Comparison of ENCODE assay signal across 9 cellular contexts in the genomic region with DNA sequence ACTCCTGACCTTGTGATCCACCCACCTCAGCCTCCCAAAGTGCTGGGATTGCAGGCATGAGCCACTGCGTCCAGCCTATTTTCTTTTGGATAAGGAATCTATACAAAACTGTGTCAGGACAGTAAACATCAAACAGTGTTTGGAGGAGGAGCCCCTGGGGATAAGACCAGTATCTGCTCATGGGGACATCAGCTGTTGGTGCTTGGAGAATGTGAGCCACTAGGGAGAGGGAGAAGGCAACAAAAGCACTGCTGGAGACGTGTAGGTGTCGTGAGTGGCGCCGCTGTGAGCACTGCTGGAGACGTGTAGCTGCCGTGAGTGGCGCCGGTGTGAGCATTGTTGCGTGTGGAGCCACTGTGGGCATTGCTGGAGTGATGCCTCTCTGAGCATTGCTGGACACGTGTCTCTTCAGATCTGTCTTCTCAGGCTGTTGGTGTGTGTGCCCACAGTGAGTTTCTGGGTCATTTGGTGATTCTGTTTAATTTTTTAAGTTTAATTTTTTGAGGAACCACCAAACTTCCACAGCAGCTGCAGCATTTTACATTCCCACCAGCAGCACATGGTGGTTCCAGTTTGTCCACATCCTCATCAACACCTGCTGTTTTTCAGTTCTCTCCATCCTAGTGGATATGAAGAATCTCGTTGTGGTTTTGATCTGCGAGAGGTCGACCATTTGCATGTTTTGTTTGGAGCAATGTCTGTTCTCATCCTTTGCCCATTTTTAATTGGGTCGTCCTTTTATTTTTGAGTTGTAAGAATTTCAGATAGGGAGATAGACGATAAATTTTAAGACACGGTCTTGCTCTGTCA. TPM values are rescaled to one million over a fixed set of nuclear protein-coding genes. Genes with fewer than 3 reads are reported as not detected.
"Had no signal": no experiment of that assay in that cellular context is flagged by ENCODE, and none has a peak within 500 bp of the region (broad histone marks: within the 10 kb centered on the region; RNA-seq: fewer than 3 reads in every experiment).

No MANE protein-coding gene starts in this region.

- H3K27me3 Mint-ChIP-seq: activated CD8-positive, alpha-beta memory T cell treated with anti-CD3 and anti-CD28 coated beads, Interleukin-2, amount 10 ng/mL, durations not matched to agents 7 days and 5 days; stimulated activated naive CD8-positive, alpha-beta T cell treated with anti-CD3 and anti-CD28 coated beads, Interleukin-15, amount 100 ng/mL, for 72 hours had no signal

- H3K4me1 Mint-ChIP-seq: activated CD8-positive, alpha-beta memory T cell treated with anti-CD3 and anti-CD28 coated beads, Interleukin-2, amount 10 ng/mL, durations not matched to agents 7 days and 5 days; neural crest cell; stimulated activated naive CD8-positive, alpha-beta T cell treated with anti-CD3 and anti-CD28 coated beads, Interleukin-15, amount 100 ng/mL, for 72 hours had no signal

- DNase-seq: activated CD4-positive, alpha-beta T cell treated with anti-CD3 and anti-CD28 coated beads for 1 hour; activated CD4-positive, alpha-beta T cell treated with anti-CD3 and anti-CD28 coated beads, Interleukin-2, amount 50 U/mL, for 4 hours; activated CD8-positive, alpha-beta memory T cell treated with anti-CD3 and anti-CD28 coated beads, Interleukin-2, amount 10 ng/mL, durations not matched to agents 7 days and 5 days; activated gamma-delta T cell treated with Interleukin-2 at 50 U/mL for 16 hours; activated T-cell treated with anti-CD3 and anti-CD28 coated beads, Interleukin-2, amount 50 U/mL, for 4 hours; mesenchymal stem cell; stimulated activated naive CD8-positive, alpha-beta T cell treated with anti-CD3 and anti-CD28 coated beads, Interleukin-15, amount 100 ng/mL, for 72 hours had no signal

- H3K27ac Mint-ChIP-seq: activated CD8-positive, alpha-beta memory T cell treated with anti-CD3 and anti-CD28 coated beads, Interleukin-2, amount 10 ng/mL, durations not matched to agents 7 days and 5 days had no signal

- H3K9me3 Mint-ChIP-seq: activated T-cell treated with anti-CD3 and anti-CD28 coated beads, Interleukin-2, amount 50 U/mL, for 4 hours; neural crest cell; stimulated activated naive CD8-positive, alpha-beta T cell treated with anti-CD3 and anti-CD28 coated beads, Interleukin-15, amount 100 ng/mL, for 72 hours had no signal

- H3K4me3 Mint-ChIP-seq: activated CD8-positive, alpha-beta memory T cell treated with anti-CD3 and anti-CD28 coated beads, Interleukin-2, amount 10 ng/mL, durations not matched to agents 7 days and 5 days; activated T-cell treated with anti-CD3 and anti-CD28 coated beads, Interleukin-2, amount 50 U/mL, for 4 hours; neural crest cell; stimulated activated naive CD8-positive, alpha-beta T cell treated with anti-CD3 and anti-CD28 coated beads, Interleukin-15, amount 100 ng/mL, for 72 hours had no signal

RNA-seq across cellular contexts. Expression of gene SLC26A1, which starts 38.8 kb away (rescaled TPM):
- total RNA-seq: activated CD8-positive, alpha-beta memory T cell treated with anti-CD3 and anti-CD28 coated beads, Interleukin-2, amount 10 ng/mL, durations not matched to agents 7 days and 5 days; gastroesophageal sphincter had no signal
